Comparison of ENCODE assay signal across 8 cellular contexts in the genomic region with DNA sequence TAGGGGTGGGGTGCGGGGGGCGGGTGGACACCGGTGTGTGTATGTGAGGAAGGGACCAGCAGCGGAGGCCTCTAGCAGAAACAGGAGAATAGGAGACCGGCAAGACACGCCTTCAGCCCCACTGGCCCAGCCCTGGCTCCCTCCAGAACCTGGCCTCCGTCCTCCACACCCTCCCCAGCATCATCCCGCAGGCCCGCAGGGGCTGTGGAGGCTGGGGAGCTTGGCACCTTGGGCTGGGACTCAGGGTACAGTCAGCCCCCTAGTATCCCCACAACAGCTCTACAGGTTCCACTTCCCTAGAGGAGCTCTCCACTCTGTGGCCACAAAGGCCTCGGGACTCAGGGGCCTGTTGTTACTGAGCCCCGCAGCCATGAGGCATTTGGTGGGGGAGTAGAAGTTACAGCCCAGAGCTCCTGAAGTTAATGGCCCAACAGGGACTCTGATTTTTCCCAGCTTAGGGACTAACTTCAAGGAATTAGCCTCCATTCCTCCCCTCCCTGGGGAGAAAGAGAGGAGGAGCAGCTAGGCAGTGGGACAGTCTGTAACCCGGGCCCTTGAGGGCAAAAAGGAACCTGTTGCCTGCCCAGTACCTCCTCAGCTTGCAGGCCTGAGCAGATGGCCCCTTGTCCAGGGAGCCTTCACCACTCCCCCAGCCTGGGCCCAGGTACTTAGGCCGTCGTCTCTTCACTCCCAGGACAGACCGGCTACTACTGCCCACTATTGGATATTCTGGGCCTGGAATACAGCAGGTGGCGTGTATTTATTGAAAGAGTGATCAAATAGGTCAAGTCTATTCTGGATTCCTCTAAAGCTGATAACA. TPM values are rescaled to one million over a fixed set of nuclear protein-coding genes. Genes with fewer than 3 reads are reported as not detected.
DNase-seq lines count a peak whose midpoint lies in the region; ATAC-seq, FAIRE-seq and TF ChIP-seq lines count a peak whose summit lies in the region.

No MANE protein-coding gene starts in this region.

- FAIRE-seq in keratinocyte (lab: Jason Lieb, UNC): no peak

- no peaks in the 10 kb centered on the region for H3K9me3 ChIP-seq in keratinocyte (ENCODE audit: control insufficient read depth, low read depth, low read length)

- H2AFZ ChIP-seq in keratinocyte (ENCODE audit: control insufficient read depth, low read length): peak overlapping the region; percentile 33

- peak overlapping the region; percentile 93 to 96 for H3K27ac Mint-ChIP-seq in activated naive CD4-positive, alpha-beta T cell treated with anti-CD3 and anti-CD28 coated beads, Interleukin-2, amount 50 U/mL, for 72 hours
- H3K27ac Mint-ChIP-seq in stimulated activated memory B cell treated with anti-CD40 and anti-IgM and Interleukin-4, amounts not matched to agents 10 μg/mL and 1 μg/mL and 100 μg/mL, for 72 hours: peak overlapping the region; percentile 91

- H3K9ac ChIP-seq in keratinocyte (ENCODE audit: control insufficient read depth, extremely low read depth, insufficient read depth, low read length): peak overlapping the region; percentile 57

- peak overlapping the region; percentile 67 for H3K4me2 ChIP-seq in keratinocyte (ENCODE audit: control insufficient read depth, extremely low read depth, insufficient read depth, low read depth, low read length)

- peak overlapping the region in 1 of 3 experiments; percentile 18 for H3K4me3 ChIP-seq in keratinocyte (ENCODE audit: control insufficient read depth in 2 of 3, extremely low read depth in 1 of 3, insufficient read depth in 2 of 3, low read depth in 1 of 3, low read length in 3 of 3)

- dilution Hi-C loops in keratinocyte (cut with MboI; ENCODE audit: extremely low pct_ligation_motif_present, low sequenced_read_pairs): no loop called here

- H4K20me1 ChIP-seq in keratinocyte (ENCODE audit: control insufficient read depth, extremely low read depth, insufficient read depth, low read length): no peaks in the 10 kb centered on the region

- H3K27me3 ChIP-seq in keratinocyte (ENCODE audit: control insufficient read depth, extremely low read depth, insufficient read depth, low read length): no peaks in the 10 kb centered on the region

- no peak for TF ChIP-seq CTCF in keratinocyte (optimal IDR thresholded peaks at IDR 0.05 in 1 of 3, IDR thresholded peaks at IDR 0.05 in 1 of 3, conservative IDR thresholded peaks at IDR 0.05 in 1 of 3; ENCODE audit: extremely low read depth in 1 of 3, insufficient read depth in 2 of 3, low read length in 3 of 3)

- H3K36me3 ChIP-seq in keratinocyte (ENCODE audit: control insufficient read depth in 2 of 2, extremely low read depth in 1 of 2, insufficient read depth in 2 of 2, low read length in 2 of 2): no peaks in the 10 kb centered on the region

- peaks cover 30% of the 10 kb centered on the region for H3K4me1 Mint-ChIP-seq in stimulated activated memory B cell treated with anti-CD40 and anti-IgM and Interleukin-4, amounts not matched to agents 10 μg/mL and 1 μg/mL and 100 μg/mL, for 72 hours

- H3K9me1 ChIP-seq in keratinocyte (ENCODE audit: control insufficient read depth, extremely low read depth, insufficient read depth, low read length): no peaks in the 10 kb centered on the region

- no peaks in the 10 kb centered on the region for H3K27me3 Mint-ChIP-seq in stimulated activated memory B cell treated with anti-CD40 and anti-IgM and Interleukin-4, amounts not matched to agents 10 μg/mL and 1 μg/mL and 100 μg/mL, for 72 hours

- ATAC-seq in HG03045 (IDR thresholded peaks at IDR 0.05; ENCODE audit: unreplicated experiment) (peak; percentile 3), GM18907 (IDR thresholded peaks at IDR 0.05; ENCODE audit: unreplicated experiment) (no peak)
- peak in 1 of 2 donors; percentile 6 for ATAC-seq in activated naive CD4-positive, alpha-beta T cell treated with anti-CD3 and anti-CD28 coated beads, Interleukin-2, amount 50 U/mL, for 72 hours
- ATAC-seq in stimulated activated memory B cell treated with anti-CD40 and anti-IgM and Interleukin-4, amounts not matched to agents 10 μg/mL and 1 μg/mL and 100 μg/mL, for 72 hours: peak; percentile 3

- no peaks in the 10 kb centered on the region for H3K79me2 ChIP-seq in keratinocyte (ENCODE audit: control insufficient read depth, insufficient read depth, low read length)

- no peaks in the 10 kb centered on the region for H3K36me3 Mint-ChIP-seq in activated naive CD4-positive, alpha-beta T cell treated with anti-CD3 and anti-CD28 coated beads, Interleukin-2, amount 50 U/mL, for 72 hours
- no peaks in the 10 kb centered on the region for H3K36me3 Mint-ChIP-seq in stimulated activated memory B cell treated with anti-CD40 and anti-IgM and Interleukin-4, amounts not matched to agents 10 μg/mL and 1 μg/mL and 100 μg/mL, for 72 hours

- H3K27ac ChIP-seq in keratinocyte (ENCODE audit: control insufficient read depth, insufficient read depth, low read length): peak overlapping the region; percentile 36

- no peaks in the 10 kb centered on the region for H3K9me3 Mint-ChIP-seq in activated naive CD4-positive, alpha-beta T cell treated with anti-CD3 and anti-CD28 coated beads, Interleukin-2, amount 50 U/mL, for 72 hours
- no peaks in the 10 kb centered on the region for H3K9me3 Mint-ChIP-seq in stimulated activated memory B cell treated with anti-CD40 and anti-IgM and Interleukin-4, amounts not matched to agents 10 μg/mL and 1 μg/mL and 100 μg/mL, for 72 hours

- H3K4me1 ChIP-seq in keratinocyte (ENCODE audit: control insufficient read depth, extremely low read depth, insufficient read depth, low read length): peaks cover 21% of the 10 kb centered on the region

- DNase-seq in CD1c-positive myeloid dendritic cell (ENCODE audit: extremely low spot score) (peak; percentile 67), keratinocyte (ENCODE audit: low read depth, low spot score) (no peak), RKO (ENCODE audit: low spot score) (no peak), mesenteric fat pad (ENCODE audit: low spot score) (no peak)
- peak in 1 of 2 donors; percentile 15 for DNase-seq in activated naive CD4-positive, alpha-beta T cell treated with anti-CD3 and anti-CD28 coated beads, Interleukin-2, amount 50 U/mL, for 72 hours (ENCODE audit: low spot score in 2 of 2)

- peak overlapping the region; percentile 78 for H3K4me3 Mint-ChIP-seq in stimulated activated memory B cell treated with anti-CD40 and anti-IgM and Interleukin-4, amounts not matched to agents 10 μg/mL and 1 μg/mL and 100 μg/mL, for 72 hours

RNA-seq across cellular contexts. Expression of a gene that starts 20.0 kb away (rescaled TPM):
- 1 to 10 TPM in 1 of 2 donors, under 1 TPM in 1; 0.55 to 2.5 TPM for total RNA-seq in activated naive CD4-positive, alpha-beta T cell treated with anti-CD3 and anti-CD28 coated beads, Interleukin-2, amount 50 U/mL, for 72 hours
- 0.10 to 0.21 TPM in 2 of 3 replicates, not detected in the other for polyA plus RNA-seq in keratinocyte
- polyA plus RNA-seq in keratinocyte (2011; ENCODE audit: low read depth): not detected
- not detected in 2 replicates for polyA plus RNA-seq in keratinocyte (2011; cell fraction: cytosol; rRNA removed)
- not detected in 2 replicates for polyA plus RNA-seq in keratinocyte (2011; cell fraction: nucleus; rRNA removed)
- 0.09 TPM in 1 of 2 replicates, not detected in the other for polyA plus RNA-seq in keratinocyte (2012; ENCODE audit: low replicate concordance)
- 0.56 TPM in 1 of 3 replicates, not detected in the others for polyA minus RNA-seq in keratinocyte
- not detected for polyA minus RNA-seq in keratinocyte (2011; cell fraction: cytosol; rRNA and poly(A)+ RNA removed)
- polyA minus RNA-seq in keratinocyte (2011; cell fraction: nucleus; rRNA and poly(A)+ RNA removed): not detected in 2 replicates
- not detected for total RNA-seq in mesenteric fat pad

RNA-seq across cellular contexts. Expression of a gene that starts 28.3 kb away (rescaled TPM):
- 10 to 100 TPM; 38.0 to 39.8 TPM for total RNA-seq in activated naive CD4-positive, alpha-beta T cell treated with anti-CD3 and anti-CD28 coated beads, Interleukin-2, amount 50 U/mL, for 72 hours
- polyA plus RNA-seq in keratinocyte: 466 to 683 TPM (median 503 TPM) in 3 replicates
- polyA plus RNA-seq in keratinocyte (2011; ENCODE audit: low read depth): 123 TPM
- polyA plus RNA-seq in keratinocyte (2011; cell fraction: cytosol; rRNA removed): 321 and 549 TPM in 2 replicates
- polyA plus RNA-seq in keratinocyte (2011; cell fraction: nucleus; rRNA removed): 232 and 338 TPM in 2 replicates
- 352 and 538 TPM in 2 replicates for polyA plus RNA-seq in keratinocyte (2012; ENCODE audit: low replicate concordance)
- 216 to 344 TPM (median 339 TPM) in 3 replicates for polyA minus RNA-seq in keratinocyte
- 273 TPM for polyA minus RNA-seq in keratinocyte (2011; cell fraction: cytosol; rRNA and poly(A)+ RNA removed)
- polyA minus RNA-seq in keratinocyte (2011; cell fraction: nucleus; rRNA and poly(A)+ RNA removed): 94.0 and 95.3 TPM in 2 replicates
- total RNA-seq in mesenteric fat pad: 124 TPM
